Comparison of ENCODE assay signal across 1 cellular context in genomic region chr4:1246111-1246881, GRCh38.
TF ChIP-seq lines count a peak whose summit lies in the region.

No MANE protein-coding gene starts in this region.

TF ChIP-seq in WTC11, 78 proteins besides CTCF, POLR2A, EP300 and RAD21 (continued from another document):
- TF ChIP-seq ZBTB43 (CRISPR knock-in tag; IDR thresholded peaks at IDR 0.05): no peak
